ENCODE assay signal across 13 cellular contexts in genomic region chr9:86337469-86338107, GRCh38. TPM values are rescaled to one million over a fixed set of nuclear protein-coding genes. Genes with fewer than 3 reads are reported as not detected.
DNase-seq lines count a peak whose midpoint lies in the region; ATAC-seq and TF ChIP-seq lines count a peak whose summit lies in the region.
"Had no signal": no experiment of that assay in that cellular context is flagged by ENCODE, and none has a peak within 500 bp of the region (broad histone marks: within the 10 kb centered on the region; RNA-seq: fewer than 3 reads in every experiment).

No MANE protein-coding gene starts in this region.

- POLR2A ChIA-PET in T-cell (lab: Charles Lee), result interaction anchor here (0.6 to 0.7 kb wide), 3 partner anchors 10 to 77 kb away, joined by 3 to 7 read pairs (median 4); no protein-coding TSS in a partner anchor

- H3K27ac ChIP-seq in testis, result no peak overlapping the region
- H3K27ac ChIP-seq: body of pancreas had no signal

- TF ChIP-seq POLR2A in testis (IDR thresholded peaks at IDR 0.05), result no peak

- 84 to 88% methylated on average over 8 of the region's 8 CpGs for WGBS in testis, 2 donors

- H3K4me3 ChIP-seq in testis, result no peak overlapping the region
- H3K4me3 ChIP-seq: body of pancreas, skin epidermis had no signal

- DNase-seq in T-cell (no peak), RPMI8226 (no peak), testis (no peak), NCI-H748 (lab: John Stamatoyannopoulos, UW; ENCODE audit: unreplicated experiment) (no peak)
- DNase-seq in natural killer cell treated with Interleukin-12 subunit alpha and Interleukin-12 subunit beta and Interleukin-15 and Interleukin-18, amount 100 ng/mL, for 72 hours (ENCODE audit: low spot score), result no peak
- DNase-seq: activated CD4-positive, alpha-beta T cell treated with anti-CD3 and anti-CD28 coated beads for 4 hours; body of pancreas; foreskin melanocyte; NCI-H1694 treated with DMSO at 0.1 percent for 48 hours had no signal

- H3K36me3 Mint-ChIP-seq in T-cell, result peaks cover 80% of the 10 kb centered on the region
- peaks cover 58% of the 10 kb centered on the region for H3K36me3 Mint-ChIP-seq in natural killer cell treated with Interleukin-12 subunit alpha and Interleukin-12 subunit beta and Interleukin-15 and Interleukin-18, amount 100 ng/mL, for 72 hours

- H3K27me3 ChIP-seq in testis, result no peaks in the 10 kb centered on the region
- H3K27me3 ChIP-seq: body of pancreas had no signal

- H3K27me3 Mint-ChIP-seq in T-cell, result no peaks in the 10 kb centered on the region
- H3K27me3 Mint-ChIP-seq in natural killer cell treated with Interleukin-12 subunit alpha and Interleukin-12 subunit beta and Interleukin-15 and Interleukin-18, amount 100 ng/mL, for 72 hours, result no peaks in the 10 kb centered on the region

- intact Hi-C loops in testis (cut with DNase I; ENCODE audit: low total_unique reads), result no loop called here

- no peak for TF ChIP-seq CTCF in testis (IDR thresholded peaks at IDR 0.05)

- no peaks in the 10 kb centered on the region for H3K36me3 ChIP-seq in testis (ENCODE audit: low read depth, missing control alignments)

- no peaks in the 10 kb centered on the region for H3K9me3 ChIP-seq in testis
- H3K9me3 ChIP-seq: body of pancreas had no signal

- peak overlapping the region; percentile 66 to 81 (median 78) for H3K4me3 Mint-ChIP-seq in T-cell
- peak overlapping the region; percentile 84 for H3K4me3 Mint-ChIP-seq in natural killer cell treated with Interleukin-12 subunit alpha and Interleukin-12 subunit beta and Interleukin-15 and Interleukin-18, amount 100 ng/mL, for 72 hours
- H3K4me3 Mint-ChIP-seq: mesothelial cell of epicardium had no signal

- CTCF ChIA-PET in T-cell (lab: Charles Lee), result interaction anchor here (0.5 to 1.4 kb wide), 3 partner anchors 15 to 986 kb away, joined by 3 to 7 read pairs (median 3); no protein-coding TSS in a partner anchor

- ATAC-seq in GM18511 (IDR thresholded peaks at IDR 0.05; ENCODE audit: unreplicated experiment), result peak; percentile 50
- peak; percentile 46 for ATAC-seq in HG02678 (IDR thresholded peaks at IDR 0.05; ENCODE audit: unreplicated experiment)
- peak in 2 of 4 experiments; percentile 53 to 65 for ATAC-seq in T-cell (replicated peaks in 1 of 4)
- ATAC-seq in natural killer cell treated with Interleukin-12 subunit alpha and Interleukin-12 subunit beta and Interleukin-15 and Interleukin-18, amount 100 ng/mL, for 72 hours, result peak; percentile 72 to 81
- ATAC-seq: body of pancreas had no signal

- no peaks in the 10 kb centered on the region for H3K4me1 ChIP-seq in testis

- H3K27ac Mint-ChIP-seq in T-cell, result peak overlapping the region; percentile 66 to 70
- H3K27ac Mint-ChIP-seq in natural killer cell treated with Interleukin-12 subunit alpha and Interleukin-12 subunit beta and Interleukin-15 and Interleukin-18, amount 100 ng/mL, for 72 hours, result peak overlapping the region; percentile 66 to 93
- H3K27ac Mint-ChIP-seq: mesothelial cell of epicardium had no signal

- H3K4me1 Mint-ChIP-seq in T-cell, result peaks cover 20 to 52% (median 48%) of the 10 kb centered on the region in 3 donors
- peaks cover 53 to 75% of the 10 kb centered on the region in 2 donors for H3K4me1 Mint-ChIP-seq in natural killer cell treated with Interleukin-12 subunit alpha and Interleukin-12 subunit beta and Interleukin-15 and Interleukin-18, amount 100 ng/mL, for 72 hours (ENCODE audit: low read depth in 2 of 2)

- no peaks in the 10 kb centered on the region for H3K9me3 Mint-ChIP-seq in T-cell
- peaks cover 3% of the 10 kb centered on the region for H3K9me3 Mint-ChIP-seq in natural killer cell treated with Interleukin-12 subunit alpha and Interleukin-12 subunit beta and Interleukin-15 and Interleukin-18, amount 100 ng/mL, for 72 hours

RNA-seq across cellular contexts. Expression of gene TUT7, which starts 16.6 kb away (rescaled TPM):
- total RNA-seq in T-cell (10 to 100 TPM; 45.4 to 50.4 (median 48.6) TPM), testis (10 to 100 TPM; 40.0 to 53.4 TPM)
- total RNA-seq in natural killer cell treated with Interleukin-12 subunit alpha and Interleukin-12 subunit beta and Interleukin-15 and Interleukin-18, amount 100 ng/mL, for 72 hours, result 10 to 100 TPM; 51.0 to 58.9 TPM
- 18.7 TPM for polyA plus RNA-seq in testis (ENCODE audit: insufficient read depth, low read depth, low replicate concordance)

RNA-seq across cellular contexts. Expression of gene ISCA1, which starts 55.2 kb away (rescaled TPM):
- 10 to 100 TPM; 30.9 to 69.9 (median 34.5) TPM for total RNA-seq in T-cell
- total RNA-seq in natural killer cell treated with Interleukin-12 subunit alpha and Interleukin-12 subunit beta and Interleukin-15 and Interleukin-18, amount 100 ng/mL, for 72 hours, result 10 to 100 TPM; 18.9 to 20.9 TPM
- 10 to 100 TPM; 40.9 to 48.3 TPM for total RNA-seq in testis
- 66.2 TPM for polyA plus RNA-seq in testis (ENCODE audit: insufficient read depth, low read depth, low replicate concordance)
